20 cellular contexts compared by ENCODE assay signal in genomic region chr1:67785847-67786753, GRCh38. TPM values are rescaled to one million over a fixed set of nuclear protein-coding genes. Genes with fewer than 3 reads are reported as not detected.
DNase-seq lines count a peak whose midpoint lies in the region; ATAC-seq, FAIRE-seq and TF ChIP-seq lines count a peak whose summit lies in the region.
"Had no signal": no experiment of that assay in that cellular context is flagged by ENCODE, and none has a peak within 500 bp of the region (broad histone marks: within the 10 kb centered on the region; RNA-seq: fewer than 3 reads in every experiment).

No MANE protein-coding gene starts in this region.

- ATAC-seq in GM12878 (peak; percentile 14; the same call in 2 of the 3 replicates), gastroesophageal sphincter (peak; percentile 43), GM18867 (IDR thresholded peaks at IDR 0.05; ENCODE audit: unreplicated experiment) (no peak)
- ATAC-seq: natural killer cell had no signal

- H3K9me3 ChIP-seq in GM23248 (ENCODE audit: low read depth) (no peaks in the 10 kb centered on the region), GM12878 (replicated peaks; ENCODE audit: control insufficient read depth, insufficient read depth, low read length) (no peaks in the 10 kb centered on the region; the same call in 2 of the 3 replicates), gastroesophageal sphincter (no peaks in the 10 kb centered on the region), subcutaneous abdominal adipose tissue (ENCODE audit: control insufficient read depth in 5 of 5, low read length in 5 of 5) (no peaks in the 10 kb centered on the region), WERI-Rb-1 (ENCODE audit: severe bottlenecking) (no peaks in the 10 kb centered on the region)

- H4K20me1 ChIP-seq in GM23248 (ENCODE audit: insufficient read depth) (no peaks in the 10 kb centered on the region; the same call in 1 of the 2 replicates), GM12878 (ENCODE audit: control insufficient read depth, insufficient read depth) (no peaks in the 10 kb centered on the region)

- H3K9me2 ChIP-seq in GM23248 (ENCODE audit: insufficient read depth) = no peaks in the 10 kb centered on the region

- WGBS in GM23248 (ENCODE audit: low coverage in 1 of 2, low lambda C conversion rate in 2 of 2, missing lambda C conversion rate in 2 of 2), 2 experiments = 56 to 58% methylated on average over 4 of the region's 4 CpGs
- 29% methylated on average over 4 of the region's 4 CpGs for WGBS in GM12878 (ENCODE audit: insufficient coverage, insufficient replicate concordance, low lambda C conversion rate, missing lambda C conversion rate)
- 52 to 75% methylated on average over 2 to 3 of the region's 4 CpGs for WGBS in gastroesophageal sphincter (ENCODE audit: low coverage in 1 of 2), 2 donors

- peaks cover 30% of the 10 kb centered on the region for H3F3A ChIP-seq in GM23248 (ENCODE audit: insufficient read depth)

- CTCF ChIA-PET in GM12878 (lab: Yijun Ruan, JAX) = interaction anchor here (0.6 to 3.9 kb wide), 13 partner anchors 10 to 226 kb away, joined by 3 to 36 read pairs (median 5); no protein-coding TSS in a partner anchor

- no peak for TF ChIP-seq RAD21 in GM12878 (IDR thresholded peaks at IDR 0.05; ENCODE audit: insufficient read depth, low read depth, low read length)

- no peak overlapping the region for H2AFZ ChIP-seq in GM23248
- no peak overlapping the region for H2AFZ ChIP-seq in GM12878 (ENCODE audit: control insufficient read depth, low read depth, low read length)

- POLR2A ChIA-PET in GM12878 (lab: Charles Lee) = interaction anchor here (0.7 to 3.6 kb wide), 14 partner anchors 10 to 229 kb away, joined by 3 to 19 read pairs (median 4); no protein-coding TSS in a partner anchor

- TF ChIP-seq POLR2A in GM12878 (IDR thresholded peaks at IDR 0.05; ENCODE audit: low read depth, low read length) (no peak), gastroesophageal sphincter (IDR thresholded peaks at IDR 0.05) (no peak)

- H3K4me2 ChIP-seq in GM23248 (ENCODE audit: unreplicated experiment) = peak overlapping the region; percentile 35
- no peak overlapping the region for H3K4me2 ChIP-seq in GM12878 (ENCODE audit: control insufficient read depth, insufficient read depth)

- intact Hi-C loops in GM12878 (cut with micrococcal nuclease; ENCODE audit: unreplicated experiment) = no loop called here

- TF ChIP-seq EP300 in GM12878 (IDR thresholded peaks at IDR 0.05; ENCODE audit: borderline replicate concordance in 1 of 2, control insufficient read depth in 1 of 2, low read depth in 2 of 2, low read length in 2 of 2) = no peak
- no peak for TF ChIP-seq EP300 in gastroesophageal sphincter (IDR thresholded peaks at IDR 0.05)

- in situ Hi-C loops in GM23248 (cut with MboI) (no loop called here), GM12878 (cut with MboI) (no loop called here), KBM-7 (cut with MboI; ENCODE audit: low pct_unique_long_range_greater_than_20kb, low sequenced_read_pairs) (no loop called here)

- H3K27ac ChIP-seq in GM23248 (peak overlapping the region; percentile 17), GM12878 (ENCODE audit: control insufficient read depth, insufficient read depth) (no peak overlapping the region), gastroesophageal sphincter (peak overlapping the region in 2 of 4 donors; percentile 9 to 13), subcutaneous abdominal adipose tissue (ENCODE audit: low read depth, low read length) (peak overlapping the region; percentile 13), WERI-Rb-1 (no peak overlapping the region)
- H3K27ac ChIP-seq: RWPE1 had no signal

- BruUV-seq in GM12878 (replicated peaks; lab: Mats Ljungman, UMichigan) = no TSS peak

- RAD21 ChIA-PET in GM12878 (lab: Charles Lee; ENCODE audit: unreplicated experiment) = interaction anchor here (0.9 to 9.5 kb wide), 10 partner anchors 14 to 52 kb away, joined by 3 to 87 read pairs (median 15); no protein-coding TSS in a partner anchor

- peaks cover 93% of the 10 kb centered on the region for H3K79me2 ChIP-seq in GM23248 (ENCODE audit: insufficient read depth)
- H3K79me2 ChIP-seq in GM12878 (ENCODE audit: control insufficient read depth, insufficient read depth, low read length) = no peaks in the 10 kb centered on the region

- FAIRE-seq in GM12878 (lab: Jason Lieb, UNC) = no peak
- FAIRE-seq in D721Med (lab: Jason Lieb, UNC) = no peak
- FAIRE-seq: small intestine had no signal

- DNase-seq in GM23248 (peak; percentile 29), GM12878 (ENCODE audit: low read depth, low spot score) (no peak), D721Med (ENCODE audit: insufficient read length, low spot score) (no peak), WERI-Rb-1 (no peak), KBM-7 (no peak)
- DNase-seq: activated CD4-positive, alpha-beta T cell treated with anti-CD3 and anti-CD28 coated beads, Interleukin-2, amount 10 ng/mL, durations not matched to agents 24 days and 14 days; activated gamma-delta T cell treated with Interleukin-2 at 50 U/mL for 16 hours; amniotic stem cell; CD4-positive, alpha-beta T cell; cerebellar nuclear complex; foreskin melanocyte; kidney glomerular epithelial cell; natural killer cell; NCI-H524; small intestine; stimulated activated CD4-positive, alpha-beta T cell treated with anti-CD3 and anti-CD28 coated beads, Interleukin-4, amount 100 ng/mL, for 1 hour had no signal

- peak overlapping the region; percentile 1; the same call in 1 of the 2 replicates for H3K9ac ChIP-seq in GM23248
- no peak overlapping the region for H3K9ac ChIP-seq in GM12878 (ENCODE audit: control insufficient read depth, insufficient read depth, low read length)
- no peak overlapping the region for H3K9ac ChIP-seq in subcutaneous abdominal adipose tissue (ENCODE audit: low read length in 5 of 5)

- H3K27me3 ChIP-seq in GM23248 (replicated peaks; ENCODE audit: insufficient read depth) (no peaks in the 10 kb centered on the region), GM12878 (replicated peaks in 1 of 2; ENCODE audit: control insufficient read depth in 2 of 2, insufficient read depth in 2 of 2, low read length in 1 of 2) (no peaks in the 10 kb centered on the region), gastroesophageal sphincter (no peaks in the 10 kb centered on the region), subcutaneous abdominal adipose tissue (ENCODE audit: control insufficient read depth in 5 of 5, insufficient read depth in 4 of 5, low read length in 5 of 5) (no peaks in the 10 kb centered on the region), WERI-Rb-1 (ENCODE audit: insufficient read depth, low read depth, severe bottlenecking) (no peaks in the 10 kb centered on the region)

- SMC1A ChIA-PET in GM12878 (lab: Charles Lee; ENCODE audit: uncharacterized antibody, unreplicated experiment) = interaction anchor here (0.6 to 12.3 kb wide), 11 partner anchors 8 to 337 kb away, joined by 3 to 389 read pairs (median 4); no protein-coding TSS in a partner anchor

- H3K4me1 ChIP-seq in GM23248 (ENCODE audit: insufficient read depth) (peaks cover 46% of the 10 kb centered on the region), GM12878 (ENCODE audit: control insufficient read depth, insufficient read depth, low read length) (no peaks in the 10 kb centered on the region), gastroesophageal sphincter (peaks cover 2 to 75% (median 21%) of the 10 kb centered on the region in 3 donors), subcutaneous abdominal adipose tissue (ENCODE audit: control insufficient read depth in 5 of 5, insufficient read depth in 5 of 5, low read length in 5 of 5) (peaks cover 3 to 30% (median 23%) of the 10 kb centered on the region in 5 donors)

- no peak for TF ChIP-seq CTCF in GM12878 (IDR thresholded peaks at IDR 0.05 in 2 of 3, conservative IDR thresholded peaks at IDR 0.05 in 1 of 3; ENCODE audit: control insufficient read depth in 2 of 3, extremely low read depth in 1 of 3, insufficient read depth in 1 of 3, low read depth in 3 of 3, low read length in 3 of 3)
- no peak for TF ChIP-seq CTCF in gastroesophageal sphincter (IDR thresholded peaks at IDR 0.05)
- TF ChIP-seq CTCF in D721Med (IDR thresholded peaks at IDR 0.05; ENCODE audit: insufficient read depth, missing control alignments) = no peak
- no peak for TF ChIP-seq CTCF in WERI-Rb-1 (IDR thresholded peaks at IDR 0.05; ENCODE audit: low read depth, low read length)

- H3K36me3 ChIP-seq in GM23248 (ENCODE audit: low read depth) (no peaks in the 10 kb centered on the region), GM12878 (ENCODE audit: control insufficient read depth in 2 of 2, insufficient read depth in 2 of 2, low read length in 1 of 2) (no peaks in the 10 kb centered on the region), gastroesophageal sphincter (no peaks in the 10 kb centered on the region), subcutaneous abdominal adipose tissue (ENCODE audit: control insufficient read depth in 5 of 5, insufficient read depth in 5 of 5, low read length in 5 of 5) (no peaks in the 10 kb centered on the region), WERI-Rb-1 (no peaks in the 10 kb centered on the region)

- H3K4me3 ChIP-seq in GM23248 (no peak overlapping the region), GM12878 (no peak overlapping the region), gastroesophageal sphincter (no peak overlapping the region), subcutaneous abdominal adipose tissue (ENCODE audit: low read depth in 1 of 5, low read length in 5 of 5) (no peak overlapping the region), WERI-Rb-1 (ENCODE audit: low read depth, low read length) (no peak overlapping the region)

TF ChIP-seq in GM12878, 131 proteins besides CTCF, POLR2A, EP300 and RAD21 (continues in another document):
- TF ChIP-seq SREBF2 (IDR thresholded peaks at IDR 0.05; ENCODE audit: low read length) (no peak), POU2F2 (IDR thresholded peaks at IDR 0.05; ENCODE audit: borderline replicate concordance, low read depth, low read length) (no peak)

RNA-seq across cellular contexts. Expression of gene GNG12, which starts 47.2 kb away (rescaled TPM):
- total RNA-seq in GM23248 (2014; rRNA removed; shearing (Covaris generic)) = 309 and 315 TPM in 2 replicates
- polyA plus RNA-seq in GM23248 (2016; fragmentation: Nextera tagmentation; extraction: Ambion mirVana) (265 TPM in 2 replicates), GM12878 (2011; rRNA removed) (32.8 and 48.5 TPM in 2 replicates), GM12878 (2014; fragmentation: Illumina TruSeq; extraction: Trizol) (0.51 and 0.55 TPM in 2 replicates), GM12878 (2014; fragmentation: Nextera tagmentation; extraction: Ambion mirVana) (under 1 TPM; 0.22 to 0.27 TPM), GM12878 (2014; rRNA removed) (0.25 and 0.27 TPM in 2 replicates), GM12878 (2016; fragmentation: Nextera tagmentation; extraction: Ambion mirVana) (under 1 TPM; 0.50 to 0.79 TPM)
- 4.2 and 4.4 TPM in 2 replicates for total RNA-seq in GM12878 (2013; cell fraction: nucleolus; rRNA removed)
- total RNA-seq in GM12878 (2014; rRNA removed) (0.27 and 0.28 TPM in 2 replicates), GM12878 (2014; rRNA removed; fragmentation: Illumina TruSeq; extraction: Trizol) (0.31 and 0.32 TPM in 2 replicates), GM12878 (2021) (0.38 and 0.43 TPM in 2 replicates), gastroesophageal sphincter (100 to 1,000 TPM; 135 to 175 (median 149) TPM)
- polyA plus RNA-seq in GM12878 (2011; ENCODE audit: low read depth) = 0.09 TPM
- 10.5 and 14.8 TPM in 2 replicates for polyA plus RNA-seq in GM12878 (2011; cell fraction: cytosol; rRNA removed)
- 12.2 and 16.1 TPM in 2 replicates for polyA plus RNA-seq in GM12878 (2011; cell fraction: nucleus; rRNA removed)
- polyA plus RNA-seq in GM12878 (2012) = 0.15 and 0.20 TPM in 2 replicates
- polyA minus RNA-seq in GM12878 (2011; rRNA and poly(A)+ RNA removed) = 20.8 and 23.3 TPM in 2 replicates
- 7.5 and 7.6 TPM in 2 replicates for polyA minus RNA-seq in GM12878 (2011; cell fraction: cytosol; rRNA and poly(A)+ RNA removed)
- polyA minus RNA-seq in GM12878 (2011; cell fraction: nucleus; rRNA and poly(A)+ RNA removed) = 16.4 and 27.7 TPM in 2 replicates
- total RNA-seq: CD4-positive, alpha-beta T cell; natural killer cell had no signal

Comparison
In these comparisons a context has a peak if more than half of its experiments do, and no peak if none do; other contexts are left out.
1. H3K27ac ChIP-seq: peak in GM23248 (single experiment) and subcutaneous abdominal adipose tissue (single experiment); none in GM12878 (single experiment) and WERI-Rb-1 (single experiment).
2. RNA of gene GNG12, which starts 47.2 kb away (total RNA-seq): 309 to 315 TPM in GM23248 and 135 to 175 TPM in gastroesophageal sphincter; 0.27 to 4.4 TPM in GM12878; every median in the first group is over 10 times any median in the second.